In the genomic region with DNA sequence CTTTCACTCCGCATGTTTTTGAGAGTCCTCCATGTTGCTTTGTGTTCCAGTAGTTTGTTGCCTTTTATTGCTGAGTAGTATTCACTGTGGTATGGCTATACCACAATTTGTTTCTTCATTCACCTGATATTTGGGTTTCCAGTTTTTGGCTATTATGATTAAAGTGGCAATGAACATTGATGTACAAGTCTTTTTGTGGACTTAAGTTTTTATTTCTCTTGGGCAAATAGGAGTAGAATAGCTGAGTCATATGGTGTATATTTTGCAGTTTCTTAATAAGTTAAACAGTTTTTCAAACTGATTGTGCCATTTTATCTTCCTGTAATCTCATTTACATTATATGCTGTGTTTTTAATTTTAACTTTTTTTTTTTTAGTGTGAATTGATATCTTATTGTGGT, we compare ENCODE assay signal across 28 cellular contexts. TPM values are rescaled to one million over a fixed set of nuclear protein-coding genes. Genes with fewer than 3 reads are reported as not detected.
DNase-seq lines count a peak whose midpoint lies in the region; ATAC-seq, FAIRE-seq and TF ChIP-seq lines count a peak whose summit lies in the region.
"Had no signal": no experiment of that assay in that cellular context is flagged by ENCODE, and none has a peak within 500 bp of the region (broad histone marks: within the 10 kb centered on the region; RNA-seq: fewer than 3 reads in every experiment).

No MANE protein-coding gene starts in this region.

- no peak overlapping the region for H3K4me3 Mint-ChIP-seq in activated CD8-positive, alpha-beta memory T cell treated with anti-CD3 and anti-CD28 coated beads, Interleukin-2, amount 10 ng/mL, durations not matched to agents 7 days and 5 days
- H3K4me3 Mint-ChIP-seq in activated B cell treated with CpG ODN at 0.5 μM for 24 hours: peak overlapping the region; percentile 4
- H3K4me3 Mint-ChIP-seq: activated T-cell treated with anti-CD3 and anti-CD28 coated beads, Interleukin-2, amount 50 U/mL, for 72 hours; neural progenitor cell; T-helper 1 cell treated with Interleukin-12 subunit alpha and Interleukin-12 subunit beta and Interleukin-4 antibody, amounts not matched to agents 30 μg/mL and 1 μg/mL, for 36 hours had no signal

- H4K20me1 ChIP-seq in DOHH2 (ENCODE audit: control insufficient read depth, insufficient read depth, low read depth, low read length) (peaks cover 7% of the 10 kb centered on the region; the same call in 1 of the 2 replicates), GM23248 (ENCODE audit: insufficient read depth) (peaks cover 8% of the 10 kb centered on the region)

- 95 to 100% (median 96%) methylated on average over 1 of the region's 1 CpG for WGBS in small intestine, 3 donors
- 54 to 72% methylated on average over 1 of the region's 1 CpG for WGBS in GM23248 (ENCODE audit: low coverage in 1 of 2, low lambda C conversion rate in 2 of 2, missing lambda C conversion rate in 2 of 2), 2 experiments

- H3K79me2 ChIP-seq in DOHH2 (ENCODE audit: control insufficient read depth, low read length) (peaks cover 100% of the 10 kb centered on the region), GM23248 (ENCODE audit: insufficient read depth) (peaks cover 97% of the 10 kb centered on the region)

- H3K9ac ChIP-seq in GM23248: no peak overlapping the region
- H3K9ac ChIP-seq: neural progenitor cell, SK-N-SH had no signal

- no peak for TF ChIP-seq CTCF in DOHH2 (IDR thresholded peaks at IDR 0.05; ENCODE audit: low read depth, low read length, poor library complexity, severe bottlenecking)
- no peak for TF ChIP-seq CTCF in activated B cell treated with CpG ODN at 0.5 μM for 24 hours (IDR thresholded peaks at IDR 0.05)

- FAIRE-seq in small intestine (lab: Jason Lieb, UNC): peak; percentile 44
- FAIRE-seq: A204.1 had no signal

- H3K27me3 ChIP-seq in DOHH2 (ENCODE audit: control insufficient read depth, low read length) (no peaks in the 10 kb centered on the region), small intestine (ENCODE audit: control insufficient read depth in 2 of 2, insufficient read depth in 2 of 2, low read length in 2 of 2) (no peaks in the 10 kb centered on the region), GM23248 (replicated peaks; ENCODE audit: insufficient read depth) (no peaks in the 10 kb centered on the region)
- H3K27me3 ChIP-seq: neural progenitor cell, uterus had no signal

- H3K9me3 Mint-ChIP-seq in activated CD8-positive, alpha-beta memory T cell treated with anti-CD3 and anti-CD28 coated beads, Interleukin-2, amount 10 ng/mL, durations not matched to agents 7 days and 5 days (ENCODE audit: low read depth): no peaks in the 10 kb centered on the region
- H3K9me3 Mint-ChIP-seq in activated B cell treated with CpG ODN at 0.5 μM for 24 hours: no peaks in the 10 kb centered on the region
- H3K9me3 Mint-ChIP-seq: activated T-cell treated with anti-CD3 and anti-CD28 coated beads, Interleukin-2, amount 50 U/mL, for 72 hours; T-helper 1 cell treated with Interleukin-12 subunit alpha and Interleukin-12 subunit beta and Interleukin-4 antibody, amounts not matched to agents 30 μg/mL and 1 μg/mL, for 36 hours had no signal

- no peak overlapping the region for H2AFZ ChIP-seq in GM23248
- H2AFZ ChIP-seq: neural progenitor cell had no signal

- no peaks in the 10 kb centered on the region for H3K9me2 ChIP-seq in DOHH2 (replicated peaks; ENCODE audit: control insufficient read depth, low read length)
- no peaks in the 10 kb centered on the region for H3K9me2 ChIP-seq in GM23248 (ENCODE audit: insufficient read depth)
- H3K9me2 ChIP-seq: SK-N-SH had no signal

- peaks cover 31% of the 10 kb centered on the region for H3K4me1 ChIP-seq in DOHH2 (ENCODE audit: control insufficient read depth, low read length)
- peaks cover 5 to 9% of the 10 kb centered on the region in 2 donors for H3K4me1 ChIP-seq in small intestine (ENCODE audit: control insufficient read depth in 2 of 2, insufficient read depth in 1 of 2, low read depth in 1 of 2, low read length in 1 of 2)
- H3K4me1 ChIP-seq in GM23248 (ENCODE audit: insufficient read depth): 0 out of 2 replicates have a peak, but pooled peaks cover 7% of the 10 kb centered on the region
- H3K4me1 ChIP-seq: neural progenitor cell, uterus had no signal

- ATAC-seq in activated CD8-positive, alpha-beta memory T cell treated with anti-CD3 and anti-CD28 coated beads, Interleukin-2, amount 10 ng/mL, durations not matched to agents 7 days and 5 days: no peak
- no peak for ATAC-seq in activated B cell treated with CpG ODN at 0.5 μM for 24 hours (ENCODE audit: low read depth)
- no peak for ATAC-seq in HG02759 (IDR thresholded peaks at IDR 0.05; ENCODE audit: unreplicated experiment)
- ATAC-seq: activated T-cell treated with anti-CD3 and anti-CD28 coated beads, Interleukin-2, amount 50 U/mL, for 72 hours; HCT116 had no signal

- H3K4me3 ChIP-seq in DOHH2 (ENCODE audit: low read length) (0 out of 2 replicates have a peak overlapping the region, but pooled peaks have one; percentile 14), small intestine (ENCODE audit: low read depth in 1 of 2, low read length in 2 of 2) (no peak overlapping the region), GM23248 (no peak overlapping the region)
- H3K4me3 ChIP-seq: neural progenitor cell, thoracic aorta, uterus had no signal

- in situ Hi-C loops in GM23248 (cut with MboI): no loop called here

- POLR2A ChIA-PET in activated B cell treated with CpG ODN at 0.5 μM for 24 hours (lab: Charles Lee): no interaction called here

- H3F3A ChIP-seq in DOHH2 (ENCODE audit: control insufficient read depth, insufficient read depth) (0 out of 2 replicates have a peak, but pooled peaks cover 5% of the 10 kb centered on the region), GM23248 (ENCODE audit: insufficient read depth) (peaks cover 8% of the 10 kb centered on the region; the same call in 1 of the 2 replicates)

- CTCF ChIA-PET in activated CD8-positive, alpha-beta memory T cell treated with anti-CD3 and anti-CD28 coated beads, Interleukin-2, amount 10 ng/mL, durations not matched to agents 7 days and 5 days (lab: Charles Lee): no interaction called here
- CTCF ChIA-PET in activated B cell treated with CpG ODN at 0.5 μM for 24 hours (lab: Charles Lee): no interaction called here

- H3K9me3 ChIP-seq in DOHH2 (ENCODE audit: control insufficient read depth, insufficient read depth, low read length): no peaks in the 10 kb centered on the region
- no peaks in the 10 kb centered on the region for H3K9me3 ChIP-seq in small intestine (ENCODE audit: control insufficient read depth, low read depth)
- no peaks in the 10 kb centered on the region for H3K9me3 ChIP-seq in GM23248 (ENCODE audit: low read depth)
- H3K9me3 ChIP-seq: SK-N-SH, thoracic aorta, uterus had no signal

- intact Hi-C loops in activated B cell treated with CpG ODN at 0.5 μM for 24 hours (cut with micrococcal nuclease): loop anchor here (5.0 kb wide), 1 partner anchor 35 kb away; no protein-coding TSS in a partner anchor

- no peaks in the 10 kb centered on the region for H3K27me3 Mint-ChIP-seq in activated CD8-positive, alpha-beta memory T cell treated with anti-CD3 and anti-CD28 coated beads, Interleukin-2, amount 10 ng/mL, durations not matched to agents 7 days and 5 days
- no peaks in the 10 kb centered on the region for H3K27me3 Mint-ChIP-seq in activated B cell treated with CpG ODN at 0.5 μM for 24 hours
- H3K27me3 Mint-ChIP-seq: progenitor cell of endocrine pancreas had no signal

- no peak overlapping the region for H3K27ac ChIP-seq in DOHH2 (ENCODE audit: low read depth, low read length)
- H3K27ac ChIP-seq in small intestine (ENCODE audit: low read depth in 1 of 2, low read length in 1 of 2): no peak overlapping the region
- H3K27ac ChIP-seq in GM23248: no peak overlapping the region
- H3K27ac ChIP-seq: epithelial cell of prostate, neural progenitor cell, thoracic aorta, uterus had no signal

- DNase-seq in activated CD8-positive, alpha-beta memory T cell treated with anti-CD3 and anti-CD28 coated beads, Interleukin-2, amount 10 ng/mL, durations not matched to agents 7 days and 5 days: no peak
- no peak for DNase-seq in activated CD8-positive, alpha-beta memory T cell treated with anti-CD3 and anti-CD28 coated beads for 24 hours
- DNase-seq in activated B cell treated with CpG ODN at 0.5 μM for 24 hours: no peak
- no peak for DNase-seq in small intestine
- DNase-seq in GM23248: no peak
- DNase-seq in SIG-M5 (lab: John Stamatoyannopoulos, UW): no peak
- DNase-seq: activated CD4-positive, alpha-beta T cell treated with anti-CD3 and anti-CD28 coated beads for 1 hour; activated naive CD4-positive, alpha-beta T cell treated with Interleukin-2 at 50 U/mL for 16 hours; activated T-cell treated with anti-CD3 and anti-CD28 coated beads, Interleukin-2, amount 50 U/mL, for 72 hours; amygdala; GDM1; glutamatergic neuron; NCI-H1048; NCI-H1694; NCI-H446 treated with DMSO at 0.1 percent for 48 hours; NCI-H82; SK-N-SH; stimulated activated naive CD4-positive, alpha-beta T cell; uterus had no signal

- H3K4me1 Mint-ChIP-seq in activated CD8-positive, alpha-beta memory T cell treated with anti-CD3 and anti-CD28 coated beads, Interleukin-2, amount 10 ng/mL, durations not matched to agents 7 days and 5 days: peaks cover 31% of the 10 kb centered on the region
- peaks cover 61% of the 10 kb centered on the region for H3K4me1 Mint-ChIP-seq in activated B cell treated with CpG ODN at 0.5 μM for 24 hours
- H3K4me1 Mint-ChIP-seq: neural progenitor cell had no signal

- H3K36me3 ChIP-seq in DOHH2 (ENCODE audit: control insufficient read depth, low read length) (peaks cover 24% of the 10 kb centered on the region), small intestine (ENCODE audit: control insufficient read depth in 2 of 2, insufficient read depth in 2 of 2, low read length in 2 of 2) (peaks cover 2% of the 10 kb centered on the region in 2 donors), GM23248 (ENCODE audit: low read depth) (no peaks in the 10 kb centered on the region)
- H3K36me3 ChIP-seq: neural progenitor cell, thoracic aorta, uterus had no signal

- peak overlapping the region; percentile 43 for H3K27ac Mint-ChIP-seq in activated CD8-positive, alpha-beta memory T cell treated with anti-CD3 and anti-CD28 coated beads, Interleukin-2, amount 10 ng/mL, durations not matched to agents 7 days and 5 days
- no peak overlapping the region for H3K27ac Mint-ChIP-seq in activated B cell treated with CpG ODN at 0.5 μM for 24 hours
- H3K27ac Mint-ChIP-seq: activated T-cell treated with anti-CD3 and anti-CD28 coated beads, Interleukin-2, amount 50 U/mL, for 72 hours; neural progenitor cell; progenitor cell of endocrine pancreas; T-helper 1 cell treated with Interleukin-12 subunit alpha and Interleukin-12 subunit beta and Interleukin-4 antibody, amounts not matched to agents 30 μg/mL and 1 μg/mL, for 36 hours had no signal

- H3K4me2 ChIP-seq in DOHH2 (ENCODE audit: low read length) (no peak overlapping the region), GM23248 (ENCODE audit: unreplicated experiment) (no peak overlapping the region)
- H3K4me2 ChIP-seq: neural progenitor cell, SK-N-SH had no signal

- peaks cover 49% of the 10 kb centered on the region for H3K36me3 Mint-ChIP-seq in activated CD8-positive, alpha-beta memory T cell treated with anti-CD3 and anti-CD28 coated beads, Interleukin-2, amount 10 ng/mL, durations not matched to agents 7 days and 5 days
- H3K36me3 Mint-ChIP-seq in activated B cell treated with CpG ODN at 0.5 μM for 24 hours (ENCODE audit: low read depth): peaks cover 6% of the 10 kb centered on the region

RNA-seq across cellular contexts. Expression of gene ADIPOR2, which starts 16.2 kb away (rescaled TPM):
- 10 to 100 TPM; 63.5 to 83.3 TPM for total RNA-seq in activated CD8-positive, alpha-beta memory T cell treated with anti-CD3 and anti-CD28 coated beads, Interleukin-2, amount 10 ng/mL, durations not matched to agents 7 days and 5 days
- 43.0 and 43.1 TPM in 2 replicates for total RNA-seq in activated B cell treated with CpG ODN at 0.5 μM for 24 hours
- polyA plus RNA-seq in small intestine (10 to 100 TPM; 35.6 to 55.9 (median 41.9) TPM), GM23248 (2016; fragmentation: Nextera tagmentation; extraction: Ambion mirVana) (4.2 and 4.9 TPM in 2 replicates)
- 18.8 TPM in 2 replicates for total RNA-seq in GM23248 (2014; rRNA removed; shearing (Covaris generic))
